In genomic region chr10:97759157-97759980, GRCh38 we compare ENCODE assay signal across 8 cellular contexts. TPM values are rescaled to one million over a fixed set of nuclear protein-coding genes. Genes with fewer than 3 reads are reported as not detected.
A peak's percentile ranks its signal among the peaks of the same experiment; 100 is the strongest.
DNase-seq lines count a peak whose midpoint lies in the region; ATAC-seq and TF ChIP-seq lines count a peak whose summit lies in the region.

No MANE protein-coding gene starts in this region.

- RAD21 ChIA-PET in HCT116 (lab: Charles Lee; ENCODE audit: low non-redundant PET in 1 of 2, low total read pairs in 2 of 2, uncharacterized antibody in 2 of 2, unreplicated experiment in 2 of 2), result no interaction called here

- peak; percentile 71 for ATAC-seq in CD8-positive, alpha-beta T cell
- ATAC-seq in HCT116 (peak; percentile 94), HG02884 (IDR thresholded peaks at IDR 0.05; ENCODE audit: unreplicated experiment) (no peak)

- peaks cover 3% of the 10 kb centered on the region for H3K4me1 Mint-ChIP-seq in CD8-positive, alpha-beta T cell (ENCODE audit: low read depth)
- H3K4me1 Mint-ChIP-seq in neural crest cell, result peaks cover 5% of the 10 kb centered on the region

- no peak overlapping the region for H3K4me3 Mint-ChIP-seq in CD8-positive, alpha-beta T cell
- H3K4me3 Mint-ChIP-seq in neural crest cell, result no peak overlapping the region

- H3K36me3 ChIP-seq in CD8-positive, alpha-beta T cell (ENCODE audit: insufficient read depth, low read length), result peaks cover 50% of the 10 kb centered on the region
- H3K36me3 ChIP-seq in HCT116 (ENCODE audit: control insufficient read depth in 1 of 2, insufficient read depth in 2 of 2, low read length in 2 of 2) (peaks cover 26 to 32% of the 10 kb centered on the region in 2 experiments), uterus (no peaks in the 10 kb centered on the region)

- peaks cover 72% of the 10 kb centered on the region for H3K36me3 Mint-ChIP-seq in CD8-positive, alpha-beta T cell
- peaks cover 3% of the 10 kb centered on the region for H3K36me3 Mint-ChIP-seq in neural crest cell (ENCODE audit: low read depth)

- POLR2A ChIA-PET in CD8-positive, alpha-beta T cell (lab: Charles Lee), result interaction anchor here (1.0 to 1.9 kb wide), 2 partner anchors 12 to 109 kb away, joined by 4 to 5 read pairs; partner anchors contain the start of gene SFRP5
- POLR2A ChIA-PET in HCT116 (lab: Charles Lee), result no interaction called here

- H3K27ac ChIP-seq in CD8-positive, alpha-beta T cell (ENCODE audit: low read depth, low read length), result no peak overlapping the region
- H3K27ac ChIP-seq in HCT116 (ENCODE audit: low read depth, low read length) (no peak overlapping the region), uterus (no peak overlapping the region)

- H3K79me2 ChIP-seq in HCT116 (ENCODE audit: insufficient read depth, low read length), result no peaks in the 10 kb centered on the region

- H3K27ac Mint-ChIP-seq in CD8-positive, alpha-beta T cell, result no peak overlapping the region
- H3K27ac Mint-ChIP-seq in neural crest cell (ENCODE audit: unreplicated experiment), result no peak overlapping the region

- no TSS peak for BruUV-seq in HCT116 (replicated peaks; lab: Mats Ljungman, UMichigan)

- CTCF ChIA-PET in CD8-positive, alpha-beta T cell (lab: Charles Lee), result interaction anchor here (0.6 to 10.3 kb wide), 20 partner anchors 8 to 450 kb away, joined by 3 to 113 read pairs (median 4); partner anchors contain the start of genes AVPI1 and SFRP5
- CTCF ChIA-PET in HCT116 (lab: Charles Lee), result interaction anchor here (2.1 to 2.3 kb wide), 2 partner anchors 109 to 282 kb away, joined by 7 to 11 read pairs; no protein-coding TSS in a partner anchor

- no peaks in the 10 kb centered on the region for H3K9me3 Mint-ChIP-seq in CD8-positive, alpha-beta T cell
- H3K9me3 Mint-ChIP-seq in neural crest cell, result no peaks in the 10 kb centered on the region

- H3K27me3 ChIP-seq in CD8-positive, alpha-beta T cell (ENCODE audit: insufficient read depth, low read length), result no peaks in the 10 kb centered on the region
- H3K27me3 ChIP-seq in HCT116 (ENCODE audit: insufficient read depth, low read length) (no peaks in the 10 kb centered on the region), uterus (no peaks in the 10 kb centered on the region)

- DNase-seq in CD8-positive, alpha-beta T cell, result peak in 6 of 7 experiments; percentile 27 to 76 (median 50)
- DNase-seq in HCT116 (ENCODE audit: low read depth, low spot score) (peak; percentile 48), NCI-H82 (lab: John Stamatoyannopoulos, UW) (peak; percentile 79), activated T-cell treated with anti-CD3 and anti-CD28 coated beads for 48 hours (ENCODE audit: low read depth) (peak; percentile 23), fibroblast of peridontal ligament (ENCODE audit: extremely low read depth) (peak; percentile 62), neural crest cell (ENCODE audit: low read depth, low spot score) (peak; percentile 82), uterus (peak; percentile 32 to 45)

- no peak overlapping the region for H3K9ac ChIP-seq in HCT116 (ENCODE audit: low read length)

- H3K27me3 Mint-ChIP-seq in CD8-positive, alpha-beta T cell (ENCODE audit: low read depth), result no peaks in the 10 kb centered on the region
- no peaks in the 10 kb centered on the region for H3K27me3 Mint-ChIP-seq in neural crest cell (ENCODE audit: low read depth)

- TF ChIP-seq CTCF in CD8-positive, alpha-beta T cell (IDR thresholded peaks at IDR 0.05), result peak; percentile 50
- peak; percentile 79 to 98 (median 94) for TF ChIP-seq CTCF in HCT116 (IDR thresholded peaks at IDR 0.05 in 2 of 3, conservative IDR thresholded peaks at IDR 0.05 in 1 of 3; ENCODE audit: borderline replicate concordance in 1 of 3, insufficient read depth in 1 of 3, low read depth in 2 of 3, low read length in 2 of 3)
- peak; percentile 81 for TF ChIP-seq CTCF in neural crest cell (conservative IDR thresholded peaks at IDR 0.05)
- TF ChIP-seq CTCF in uterus (IDR thresholded peaks at IDR 0.05), result peak; percentile 55 to 64 (median 60)

- H3K4me1 ChIP-seq in CD8-positive, alpha-beta T cell (ENCODE audit: insufficient read depth, low read length), result peaks cover 7% of the 10 kb centered on the region
- H3K4me1 ChIP-seq in HCT116 (ENCODE audit: control insufficient read depth in 1 of 2, insufficient read depth in 2 of 2, low read length in 2 of 2) (peaks cover 2 to 3% of the 10 kb centered on the region in 2 experiments; a peak in 3 of 4 replicates), uterus (no peaks in the 10 kb centered on the region)

- H2AFZ ChIP-seq in HCT116 (ENCODE audit: low read depth, low read length, poor library complexity, severe bottlenecking), result no peak overlapping the region

- no peak overlapping the region for H3K4me3 ChIP-seq in CD8-positive, alpha-beta T cell (ENCODE audit: low read depth, low read length)
- H3K4me3 ChIP-seq in HCT116 (replicated peaks in 1 of 2; ENCODE audit: low read depth in 1 of 2, low read length in 2 of 2) (no peak overlapping the region), uterus (no peak overlapping the region)

- peak; percentile 86 for TF ChIP-seq RAD21 in HCT116 (IDR thresholded peaks at IDR 0.05; ENCODE audit: low read depth)

- H4K20me1 ChIP-seq in HCT116 (ENCODE audit: insufficient read depth), result no peaks in the 10 kb centered on the region

- H3K4me2 ChIP-seq in HCT116 (ENCODE audit: low read length), result no peak overlapping the region

- no peak for TF ChIP-seq POLR2A in HCT116 (IDR thresholded peaks at IDR 0.05; ENCODE audit: borderline replicate concordance, extremely low read depth, insufficient read depth, insufficient read length)
- no peak for TF ChIP-seq POLR2A in uterus (IDR thresholded peaks at IDR 0.05)

- H3K9me3 ChIP-seq in CD8-positive, alpha-beta T cell (ENCODE audit: low read length), result no peaks in the 10 kb centered on the region
- H3K9me3 ChIP-seq in HCT116 (ENCODE audit: control insufficient read depth in 1 of 2, insufficient read depth in 1 of 2, low read depth in 1 of 2, low read length in 2 of 2), result no peaks in the 10 kb centered on the region
- H3K9me3 ChIP-seq in uterus, result no peaks in the 10 kb centered on the region

- no peaks in the 10 kb centered on the region for H3K9me2 ChIP-seq in HCT116 (ENCODE audit: insufficient read depth)

- intact Hi-C loops in CD8-positive, alpha-beta T cell (cut with DNase I, micrococcal nuclease), result loop anchor here in 1 of 2 experiments (1.0 kb wide), 2 partner anchors 110 to 283 kb away; no protein-coding TSS in a partner anchor
- intact Hi-C loops in HCT116 (cut with micrococcal nuclease) (loop anchor here (1.0 to 5.0 kb wide), 3 partner anchors 110 to 281 kb away; no protein-coding TSS in a partner anchor), uterus (cut with DNase I; ENCODE audit: low total_unique reads) (no loop called here)

TF ChIP-seq in HCT116, 20 proteins besides CTCF, POLR2A, EP300 and RAD21 (continues in another document):
- no peak for TF ChIP-seq SIN3A (IDR thresholded peaks at IDR 0.05; ENCODE audit: low read depth)
- TF ChIP-seq JUND (IDR thresholded peaks at IDR 0.05), result no peak
- no peak for TF ChIP-seq EZH2 (IDR thresholded peaks at IDR 0.05)
- TF ChIP-seq FOSL1 (IDR thresholded peaks at IDR 0.05; ENCODE audit: low read depth), result no peak
- no peak for TF ChIP-seq SRF (IDR thresholded peaks at IDR 0.05; ENCODE audit: low read depth)
- no peak for TF ChIP-seq ZFX (IDR thresholded peaks at IDR 0.05)
- no peak for TF ChIP-seq TCF7L2 (IDR thresholded peaks at IDR 0.05; ENCODE audit: borderline replicate concordance, extremely low read depth, insufficient read depth, insufficient read length)
- no peak for TF ChIP-seq ELF1 (IDR thresholded peaks at IDR 0.05; ENCODE audit: borderline replicate concordance, low read depth)
- no peak for TF ChIP-seq YY1 (IDR thresholded peaks at IDR 0.05; ENCODE audit: extremely low read depth, insufficient replicate concordance, low read depth, low read length)
- TF ChIP-seq MAX (IDR thresholded peaks at IDR 0.05), result no peak
- TF ChIP-seq, protein P1, sequence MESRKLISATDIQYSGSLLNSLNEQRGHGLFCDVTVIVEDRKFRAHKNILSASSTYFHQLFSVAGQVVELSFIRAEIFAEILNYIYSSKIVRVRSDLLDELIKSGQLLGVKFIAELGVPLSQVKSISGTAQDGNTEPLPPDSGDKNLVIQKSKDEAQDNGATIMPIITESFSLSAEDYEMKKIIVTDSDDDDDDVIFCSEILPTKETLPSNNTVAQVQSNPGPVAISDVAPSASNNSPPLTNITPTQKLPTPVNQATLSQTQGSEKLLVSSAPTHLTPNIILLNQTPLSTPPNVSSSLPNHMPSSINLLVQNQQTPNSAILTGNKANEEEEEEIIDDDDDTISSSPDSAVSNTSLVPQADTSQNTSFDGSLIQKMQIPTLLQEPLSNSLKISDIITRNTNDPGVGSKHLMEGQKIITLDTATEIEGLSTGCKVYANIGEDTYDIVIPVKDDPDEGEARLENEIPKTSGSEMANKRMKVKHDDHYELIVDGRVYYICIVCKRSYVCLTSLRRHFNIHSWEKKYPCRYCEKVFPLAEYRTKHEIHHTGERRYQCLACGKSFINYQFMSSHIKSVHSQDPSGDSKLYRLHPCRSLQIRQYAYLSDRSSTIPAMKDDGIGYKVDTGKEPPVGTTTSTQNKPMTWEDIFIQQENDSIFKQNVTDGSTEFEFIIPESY (IDR thresholded peaks at IDR 0.05; ENCODE audit: extremely low read depth, insufficient replicate concordance, low read length), result no peak
- TF ChIP-seq CBX3 (IDR thresholded peaks at IDR 0.05; ENCODE audit: low read depth), result no peak
- TF ChIP-seq ZNF274 (IDR thresholded peaks at IDR 0.05; ENCODE audit: low read depth, low read length), result no peak
- no peak for TF ChIP-seq SP1 (IDR thresholded peaks at IDR 0.05; ENCODE audit: low read depth)

RNA-seq across cellular contexts. Expression of gene SFRP5, which starts 12.4 kb away (rescaled TPM):
- 1 to 10 TPM; 3.6 to 4.3 TPM for total RNA-seq in CD8-positive, alpha-beta T cell
- total RNA-seq in HCT116 (2021; ENCODE audit: unreplicated experiment) (not detected), neural crest cell (not detected in 2 replicates), uterus (10 to 100 TPM in 1 of 4 donors, under 1 TPM in 1, not detected in 2; 0.24 to 59.1 TPM)
- polyA plus RNA-seq in HCT116 (2012), result 0.09 TPM in 1 of 2 replicates, not detected in the other

RNA-seq across cellular contexts. Expression of gene ZFYVE27, which starts 22.4 kb away (rescaled TPM):
- total RNA-seq in CD8-positive, alpha-beta T cell, result 10 to 100 TPM; 63.1 to 72.9 TPM
- total RNA-seq in HCT116 (2021; ENCODE audit: unreplicated experiment), result 28.4 TPM
- 12.8 and 15.3 TPM in 2 replicates for polyA plus RNA-seq in HCT116 (2012)
- total RNA-seq in neural crest cell, result 24.6 and 26.9 TPM in 2 replicates
- total RNA-seq in uterus, result 10 to 100 TPM in 3 of 4 donors, 1 to 10 TPM in 1; 2.8 to 32.3 (median 16.7) TPM

RNA-seq across cellular contexts. Expression of gene MARVELD1, which starts 45.8 kb away (rescaled TPM):
- total RNA-seq in CD8-positive, alpha-beta T cell, result under 1 TPM; 0.30 to 0.39 TPM
- total RNA-seq in HCT116 (2021; ENCODE audit: unreplicated experiment), result 36.1 TPM
- 21.0 and 25.9 TPM in 2 replicates for polyA plus RNA-seq in HCT116 (2012)
- 52.3 and 52.8 TPM in 2 replicates for total RNA-seq in neural crest cell
- 100 to 1,000 TPM in 1 of 4 donors, 10 to 100 TPM in 3; 36.9 to 158 (median 59.4) TPM for total RNA-seq in uterus

Comparison
In these comparisons a context has a peak if more than half of its experiments do, and no peak if none do; other contexts are left out.
1. DNase-seq: peak in every context shown above with its lines; median percentile 82 in neural crest cell; 79 in NCI-H82; 62 in fibroblast of peridontal ligament; 50 in CD8-positive, alpha-beta T cell; 48 in HCT116; 38 in uterus; 23 in activated T-cell treated with anti-CD3 and anti-CD28 coated beads for 48 hours.
2. RNA of gene MARVELD1, which starts 45.8 kb away (total RNA-seq): 36.9 to 158 TPM in uterus, 52.3 to 52.8 TPM in neural crest cell and 36.1 TPM in HCT116 (single experiment); 0.30 to 0.39 TPM in CD8-positive, alpha-beta T cell; every median in the first group is over 10 times any median in the second.
3. Peak in every context shown above with its lines, with median percentiles within 50 percentile points of each other: CTCF ChIP-seq.